In genomic region chr2:3535794-3536681, GRCh38 we compare ENCODE assay signal across 8 cellular contexts. TPM values are rescaled to one million over a fixed set of nuclear protein-coding genes. Genes with fewer than 3 reads are reported as not detected.
A peak's percentile ranks its signal among the peaks of the same experiment; 100 is the strongest.
DNase-seq lines count a peak whose midpoint lies in the region; ATAC-seq and TF ChIP-seq lines count a peak whose summit lies in the region.

No MANE protein-coding gene starts in this region.

- ATAC-seq in HG02943 (IDR thresholded peaks at IDR 0.05; ENCODE audit: low read depth, unreplicated experiment) = peak; percentile 80
- ATAC-seq in foreskin keratinocyte = peak; percentile 88
- no peak for ATAC-seq in GM21576 (IDR thresholded peaks at IDR 0.05; ENCODE audit: unreplicated experiment)

- H3K27ac ChIP-seq in foreskin keratinocyte (peak overlapping the region; percentile 92), osteoblast (ENCODE audit: low read depth, low read length) (peak overlapping the region; percentile 99)

- H3K9me3 ChIP-seq in osteoblast (ENCODE audit: low read depth, low read length) = no peaks in the 10 kb centered on the region

- H3K36me3 ChIP-seq in osteoblast (ENCODE audit: insufficient read depth, low read length) = peaks cover 18% of the 10 kb centered on the region

- peak; percentile 25 for DNase-seq in Ammon's horn (ENCODE audit: low spot score)
- peak; percentile 85 to 94 for DNase-seq in foreskin keratinocyte
- peak; percentile 98 for DNase-seq in osteoblast (ENCODE audit: insufficient read length, low spot score, missing footprints)
- DNase-seq in NCI-H187 treated with DMSO at 0.1 percent for 48 hours (lab: John Stamatoyannopoulos, UW) = no peak
- no peak for DNase-seq in G401 (ENCODE audit: low spot score)

- no peaks in the 10 kb centered on the region for H3K79me2 ChIP-seq in osteoblast (ENCODE audit: insufficient read depth, low read length)

- peak overlapping the region; percentile 97 for H2AFZ ChIP-seq in osteoblast (ENCODE audit: low read length)

- H3K27me3 ChIP-seq in foreskin keratinocyte = no peaks in the 10 kb centered on the region
- H3K27me3 ChIP-seq in osteoblast (ENCODE audit: insufficient read depth, low read length) = no peaks in the 10 kb centered on the region

- H3K4me1 ChIP-seq in foreskin keratinocyte (peaks cover 14% of the 10 kb centered on the region), osteoblast (ENCODE audit: insufficient read depth, low read length) (peaks cover 18% of the 10 kb centered on the region)

- H3K4me3 ChIP-seq in WI38 (ENCODE audit: low read depth, low read length) (peak overlapping the region; percentile 55), osteoblast (ENCODE audit: insufficient read depth, low read length) (peak overlapping the region; percentile 67)

- no peak for TF ChIP-seq CTCF in WI38 (IDR thresholded peaks at IDR 0.05; ENCODE audit: low read depth, low read length)
- TF ChIP-seq CTCF in foreskin keratinocyte (conservative IDR thresholded peaks at IDR 0.05) = peak; percentile 48
- TF ChIP-seq CTCF in osteoblast (IDR thresholded peaks at IDR 0.05; ENCODE audit: extremely low read depth, low read depth, low read length) = no peak

- in situ Hi-C loops in G401 (cut with HindIII; ENCODE audit: low sequenced_read_pairs) = no loop called here

- H4K20me1 ChIP-seq in osteoblast (ENCODE audit: insufficient read depth, low read length) = no peaks in the 10 kb centered on the region

- peak overlapping the region; percentile 89 for H3K4me2 ChIP-seq in osteoblast (ENCODE audit: insufficient read depth, low read length)

RNA-seq across cellular contexts. Expression of gene ADI1, which starts 16.7 kb away (rescaled TPM):
- total RNA-seq in foreskin keratinocyte (37.0 and 39.6 TPM in 2 replicates), osteoblast (51.3 and 55.4 TPM in 2 replicates)
- polyA plus RNA-seq in foreskin keratinocyte = 46.7 and 46.9 TPM in 2 replicates
- 48.4 and 63.2 TPM in 2 replicates for total RNA-seq in G401 (2014; rRNA removed; shearing (Covaris generic))

RNA-seq across cellular contexts. Expression of gene RNASEH1, which starts 22.1 kb away (rescaled TPM):
- total RNA-seq in foreskin keratinocyte = 32.0 and 32.8 TPM in 2 replicates
- 15.1 and 16.8 TPM in 2 replicates for polyA plus RNA-seq in foreskin keratinocyte
- total RNA-seq in osteoblast = 35.9 and 39.4 TPM in 2 replicates
- total RNA-seq in G401 (2014; rRNA removed; shearing (Covaris generic)) = 36.6 and 41.7 TPM in 2 replicates

RNA-seq across cellular contexts. Expression of gene RPS7, which starts 39.0 kb away (rescaled TPM):
- 1,708 and 1,786 TPM in 2 replicates for total RNA-seq in foreskin keratinocyte
- 2,392 and 2,411 TPM in 2 replicates for polyA plus RNA-seq in foreskin keratinocyte
- total RNA-seq in osteoblast = 1,101 and 1,268 TPM in 2 replicates
- total RNA-seq in G401 (2014; rRNA removed; shearing (Covaris generic)) = 3,161 and 4,026 TPM in 2 replicates

RNA-seq across cellular contexts. Expression of gene COLEC11, which starts 58.9 kb away (rescaled TPM):
- not detected in 2 replicates for total RNA-seq in foreskin keratinocyte
- not detected in 2 replicates for polyA plus RNA-seq in foreskin keratinocyte
- total RNA-seq in osteoblast = under 0.01 and 0.36 TPM in 2 replicates
- 2.1 TPM in 1 of 2 replicates, not detected in the other for total RNA-seq in G401 (2014; rRNA removed; shearing (Covaris generic))

Comparison
In these comparisons a context has a peak if more than half of its experiments do, and no peak if none do; other contexts are left out.
1. DNase-seq: peak in Ammon's horn (single experiment), foreskin keratinocyte (2 of 2) and osteoblast (single experiment); none in NCI-H187 treated with DMSO at 0.1 percent for 48 hours (single experiment) and G401 (single experiment).